ENCODE assay signal across 22 cellular contexts in the genomic region with DNA sequence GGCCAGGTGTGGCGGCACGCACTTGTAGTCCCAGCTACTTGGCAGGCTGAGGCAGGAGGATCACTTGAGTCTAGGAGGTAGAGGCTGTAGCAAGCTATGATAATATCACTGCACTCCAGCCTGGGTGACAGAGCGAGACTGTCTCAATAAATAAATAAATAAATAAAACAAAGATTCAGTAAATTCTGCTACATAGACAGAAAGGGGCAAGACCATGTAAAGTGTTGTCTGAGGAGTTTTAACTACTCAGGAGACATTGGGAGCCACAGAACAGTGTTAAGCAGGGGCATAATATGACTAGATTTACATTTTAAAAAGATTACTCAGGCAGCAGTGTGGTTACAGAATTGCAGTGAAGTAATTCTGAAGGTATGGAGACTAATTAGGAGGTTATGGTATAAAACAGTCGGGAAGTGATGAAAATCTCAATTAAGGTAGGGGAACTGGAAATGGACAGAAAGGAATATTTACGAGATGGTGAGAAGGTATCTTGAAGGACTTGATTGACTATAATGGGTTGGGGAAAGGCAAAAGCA.
DNase-seq lines count a peak whose midpoint lies in the region; ATAC-seq, FAIRE-seq and TF ChIP-seq lines count a peak whose summit lies in the region.
"Had no signal": no experiment of that assay in that cellular context is flagged by ENCODE, and none has a peak within 500 bp of the region (broad histone marks: within the 10 kb centered on the region; RNA-seq: fewer than 3 reads in every experiment).

No MANE protein-coding gene starts in this region.

- no peaks in the 10 kb centered on the region for H3K9me3 ChIP-seq in astrocyte (ENCODE audit: insufficient read depth, low read depth, low read length)
- H3K9me3 ChIP-seq: Peyer's patch, thoracic aorta had no signal

- TF ChIP-seq CTCF in astrocyte (IDR thresholded peaks at IDR 0.05; ENCODE audit: insufficient read depth, low read depth, low read length), result no peak

- H2AFZ ChIP-seq in astrocyte (ENCODE audit: low read depth, low read length), result no peak overlapping the region
- H2AFZ ChIP-seq: neural progenitor cell had no signal

- peaks cover 13% of the 10 kb centered on the region for H3K4me1 Mint-ChIP-seq in astrocyte (ENCODE audit: low read depth, unreplicated experiment)
- H3K4me1 Mint-ChIP-seq: IgD-negative memory B cell had no signal

- no peaks in the 10 kb centered on the region for H3K27me3 Mint-ChIP-seq in astrocyte (ENCODE audit: low read depth, unreplicated experiment)
- H3K27me3 Mint-ChIP-seq: activated naive CD8-positive, alpha-beta T cell treated with anti-CD3 and anti-CD28 coated beads, Interleukin-2, amount 10 ng/mL, durations not matched to agents 7 days and 5 days; IgD-negative memory B cell had no signal

- H3K36me3 Mint-ChIP-seq in astrocyte (ENCODE audit: low read depth, unreplicated experiment), result no peaks in the 10 kb centered on the region
- H3K36me3 Mint-ChIP-seq: activated naive CD8-positive, alpha-beta T cell treated with anti-CD3 and anti-CD28 coated beads, Interleukin-2, amount 10 ng/mL, durations not matched to agents 7 days and 5 days had no signal

- H3K4me3 ChIP-seq in astrocyte (ENCODE audit: insufficient read depth, low read depth, low read length), result no peak overlapping the region
- H3K4me3 ChIP-seq: neural progenitor cell, Peyer's patch, thoracic aorta had no signal

- H4K20me1 ChIP-seq in astrocyte (ENCODE audit: insufficient read depth, low read length), result no peaks in the 10 kb centered on the region

- H3K27me3 ChIP-seq in astrocyte (ENCODE audit: insufficient read depth, low read length), result no peaks in the 10 kb centered on the region
- H3K27me3 ChIP-seq: neural progenitor cell, Peyer's patch had no signal

- H3K4me1 ChIP-seq in astrocyte (ENCODE audit: insufficient read depth, low read length), result peaks cover 11% of the 10 kb centered on the region
- H3K4me1 ChIP-seq: Peyer's patch had no signal

- no peaks in the 10 kb centered on the region for H3K79me2 ChIP-seq in astrocyte (ENCODE audit: insufficient read depth, low read length)

- no peak for FAIRE-seq in astrocyte (lab: Jason Lieb, UNC)

- H3K36me3 ChIP-seq in astrocyte (ENCODE audit: insufficient read depth, low read length), result no peaks in the 10 kb centered on the region
- H3K36me3 ChIP-seq: neural progenitor cell, Peyer's patch, thoracic aorta had no signal

- peak overlapping the region; percentile 45 for H3K4me2 ChIP-seq in astrocyte (ENCODE audit: low read length)
- H3K4me2 ChIP-seq: neural progenitor cell had no signal

- H3K9ac ChIP-seq in astrocyte (ENCODE audit: low read length), result no peak overlapping the region
- H3K9ac ChIP-seq: neural progenitor cell had no signal

- no peak for ATAC-seq in GM19455 (IDR thresholded peaks at IDR 0.05; ENCODE audit: unreplicated experiment)
- ATAC-seq: left ventricle myocardium superior had no signal

- H3K27ac Mint-ChIP-seq in astrocyte (ENCODE audit: unreplicated experiment), result peak overlapping the region; percentile 35
- H3K27ac Mint-ChIP-seq: activated naive CD8-positive, alpha-beta T cell treated with anti-CD3 and anti-CD28 coated beads, Interleukin-2, amount 10 ng/mL, durations not matched to agents 7 days and 5 days; IgD-negative memory B cell had no signal

- H3K4me3 Mint-ChIP-seq in astrocyte (ENCODE audit: unreplicated experiment), result no peak overlapping the region
- H3K4me3 Mint-ChIP-seq: activated naive CD8-positive, alpha-beta T cell treated with anti-CD3 and anti-CD28 coated beads, Interleukin-2, amount 10 ng/mL, durations not matched to agents 7 days and 5 days; IgD-negative memory B cell; neural progenitor cell had no signal

- H3K9me3 Mint-ChIP-seq in astrocyte (ENCODE audit: unreplicated experiment), result peaks cover 4% of the 10 kb centered on the region

- peak overlapping the region; percentile 30 for H3K27ac ChIP-seq in astrocyte (ENCODE audit: low read depth, low read length)
- H3K27ac ChIP-seq: neural progenitor cell, Peyer's patch, thoracic aorta had no signal

- peak; percentile 68 for DNase-seq in AG08395 (ENCODE audit: low spot score)
- DNase-seq in GM04504 (ENCODE audit: low read depth), result peak; percentile 45
- peak; percentile 90 for DNase-seq in astrocyte (ENCODE audit: low read depth)
- DNase-seq in glomerular visceral epithelial cell (ENCODE audit: extremely low spot score), result peak; percentile 10
- no peak for DNase-seq in stimulated activated CD4-positive, alpha-beta T cell treated with anti-CD3 and anti-CD28 coated beads, Interleukin-12 subunit alpha, Interleukin-12 subunit beta, amount 100 ng/mL, for 4 hours
- no peak for DNase-seq in NCI-H526 (lab: John Stamatoyannopoulos, UW)
- DNase-seq in activated CD8-positive, alpha-beta memory T cell treated with anti-CD3 and anti-CD28 coated beads for 24 hours, result no peak
- DNase-seq: activated CD4-positive, alpha-beta T cell treated with anti-CD3 and anti-CD28 coated beads for 1 hour; activated naive CD8-positive, alpha-beta T cell treated with anti-CD3 and anti-CD28 coated beads, Interleukin-2, amount 10 ng/mL, durations not matched to agents 7 days and 5 days; caudate nucleus; erythroblast; glutamatergic neuron; GOT3; left ventricle myocardium superior; NCI-H187 treated with DMSO at 0.1 percent for 48 hours; NCI-H345; NK-92 treated with Interleukin-12 subunit alpha and Interleukin-12 subunit beta, amount 100 ng/mL, for 24 hours; Peyer's patch had no signal

Comparison
In these comparisons a context has a peak if more than half of its experiments do, and no peak if none do; other contexts are left out.
1. DNase-seq: peak in AG08395 (single experiment), GM04504 (single experiment), astrocyte (single experiment) and glomerular visceral epithelial cell (single experiment); none in stimulated activated CD4-positive, alpha-beta T cell treated with anti-CD3 and anti-CD28 coated beads, Interleukin-12 subunit alpha, Interleukin-12 subunit beta, amount 100 ng/mL, for 4 hours (single experiment), NCI-H526 (0 of 2) and activated CD8-positive, alpha-beta memory T cell treated with anti-CD3 and anti-CD28 coated beads for 24 hours (single experiment).